13 cellular contexts compared by ENCODE assay signal in the genomic region with DNA sequence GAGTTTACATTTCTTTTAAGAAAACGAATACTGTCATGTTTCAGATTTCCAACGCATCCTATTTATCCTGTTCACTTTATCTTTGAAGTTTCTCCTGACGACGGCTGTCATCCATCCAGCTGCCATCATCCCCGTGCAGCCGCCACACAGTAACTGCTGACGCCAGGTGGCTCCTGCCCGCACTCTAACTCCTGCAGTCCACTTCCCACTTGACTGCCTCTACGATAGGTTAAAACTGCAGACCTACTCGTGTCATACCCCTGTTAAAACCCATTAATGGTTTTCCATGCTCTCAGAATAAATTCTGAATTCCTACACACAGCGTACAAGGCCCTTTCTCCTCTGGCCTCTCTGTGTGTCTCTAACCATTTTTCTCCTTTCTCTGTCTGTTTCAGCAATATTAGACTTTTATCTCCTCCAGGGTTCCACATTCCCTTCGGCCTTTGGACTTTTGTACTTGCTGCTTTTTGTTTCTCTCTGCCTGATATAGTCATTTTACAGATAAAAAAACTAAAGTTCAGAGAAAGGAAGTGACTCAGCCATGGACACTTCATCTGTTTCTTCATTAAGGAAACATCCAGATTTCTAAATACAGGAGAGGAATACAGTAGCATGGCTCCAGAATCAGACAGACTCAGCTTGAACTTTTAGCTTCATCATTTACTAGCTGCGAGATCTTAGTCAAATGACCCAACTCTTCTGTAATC.
DNase-seq lines count a peak whose midpoint lies in the region; ATAC-seq, FAIRE-seq and TF ChIP-seq lines count a peak whose summit lies in the region.
"Had no signal": no experiment of that assay in that cellular context is flagged by ENCODE, and none has a peak within 500 bp of the region (broad histone marks: within the 10 kb centered on the region; RNA-seq: fewer than 3 reads in every experiment).

No MANE protein-coding gene starts in this region.

- peak overlapping the region; percentile 94 for H3K4ac ChIP-seq in IMR-90 (ENCODE audit: low read depth, low read length)

- H3K4me1 ChIP-seq in BLaER1 treated with 17β-estradiol and CSF1 and Interleukin-3, amounts not matched to agents 10 nM and 100 nM = peaks cover 6 to 40% (median 16%) of the 10 kb centered on the region in 10 experiments; a peak in 17 of 20 replicates
- H3K4me1 ChIP-seq in IMR-90 (ENCODE audit: control insufficient read depth, insufficient read depth, low read length) = peaks cover 21% of the 10 kb centered on the region

- peak overlapping the region; percentile 67 for H2AFZ ChIP-seq in IMR-90 (replicated peaks; ENCODE audit: low read length, poor library complexity)

- in situ Hi-C loops in IMR-90 (cut with MboI; ENCODE audit: low sequenced_read_pairs) (no loop called here), ACHN (cut with HindIII; ENCODE audit: low pct_ligation_motif_present, low pct_unique_long_range_greater_than_20kb, low sequenced_read_pairs) (no loop called here)

- BruUV-seq in IMR-90 (replicated peaks; lab: Mats Ljungman, UMichigan) = no TSS peak

- H4K8ac ChIP-seq in IMR-90 (ENCODE audit: low read depth in 2 of 2, low read length in 2 of 2) = peak overlapping the region; percentile 94

- no peak for FAIRE-seq in bronchial epithelial cell (lab: Jason Lieb, UNC)
- FAIRE-seq: GM18507 had no signal

- dilution Hi-C loops in IMR-90 (cut with HindIII; ENCODE audit: low sequenced_read_pairs, unreplicated experiment) = no loop called here

- H2BK15ac ChIP-seq in IMR-90 (ENCODE audit: low read depth, low read length) = peak overlapping the region; percentile 93

- H3K9ac ChIP-seq in BLaER1 treated with 17β-estradiol and CSF1 and Interleukin-3, amounts not matched to agents 10 nM and 100 nM = peak overlapping the region in 2 of 11 experiments; percentile 42 to 55; a peak in 3 of 22 replicates
- H3K9ac ChIP-seq in IMR-90 (ENCODE audit: low read depth, low read length) = peak overlapping the region; percentile 50; the same call in 1 of the 2 replicates

- CTCF ChIA-PET in IMR-90 (lab: Yijun Ruan, JAX) = no interaction called here

- 39% methylated on average over 5 of the region's 13 CpGs; no CpG with 5 or more reads in 1 of the 2 experiments for WGBS in IMR-90 (ENCODE audit: extremely low coverage in 2 of 2, insufficient read length in 1 of 2), 2 experiments

- H3K56ac ChIP-seq in IMR-90 (ENCODE audit: extremely low read depth, insufficient read depth, low read length) = peak overlapping the region; percentile 95

- H4K91ac ChIP-seq in IMR-90 (ENCODE audit: insufficient read depth, low read depth, low read length) = peak overlapping the region; percentile 91

- peak overlapping the region; percentile 97 for H3K14ac ChIP-seq in IMR-90 (replicated peaks; ENCODE audit: low read depth, low read length)

- TF ChIP-seq CTCF in IMR-90 (conservative IDR thresholded peaks at IDR 0.05; ENCODE audit: low read depth, low read length) = no peak
- no peak for TF ChIP-seq CTCF in bronchial epithelial cell (IDR thresholded peaks at IDR 0.05; ENCODE audit: insufficient read depth, low read length, severe bottlenecking)

- no peaks in the 10 kb centered on the region for H3K9me3 ChIP-seq in BLaER1 treated with 17β-estradiol and CSF1 and Interleukin-3, amounts not matched to agents 10 nM and 100 nM (replicated peaks in 1 of 11)
- no peaks in the 10 kb centered on the region for H3K9me3 ChIP-seq in IMR-90 (ENCODE audit: control insufficient read depth, insufficient read depth, low read length)

- peak overlapping the region; percentile 94 for H3K23ac ChIP-seq in IMR-90 (ENCODE audit: low read depth, low read length)

- POLR2A ChIA-PET in IMR-90 (lab: Charles Lee; ENCODE audit: unreplicated experiment) = no interaction called here

- H4K5ac ChIP-seq in IMR-90 (ENCODE audit: low read depth, low read length) = peak overlapping the region; percentile 71

- peak overlapping the region; percentile 97 for H2BK120ac ChIP-seq in IMR-90 (ENCODE audit: low read depth, low read length)

- H2BK20ac ChIP-seq in IMR-90 (ENCODE audit: low read depth, low read length) = peak overlapping the region; percentile 98

- no peak for TF ChIP-seq RAD21 in IMR-90 (IDR thresholded peaks at IDR 0.05; ENCODE audit: low read length)

- peak overlapping the region in 6 of 11 experiments; percentile 20 to 75 (median 60); a peak in 11 of 22 replicates for H3K4me2 ChIP-seq in BLaER1 treated with 17β-estradiol and CSF1 and Interleukin-3, amounts not matched to agents 10 nM and 100 nM
- H3K4me2 ChIP-seq in IMR-90 (ENCODE audit: low read depth, low read length) = peak overlapping the region; percentile 90

- H3K36me3 ChIP-seq in BLaER1 treated with 17β-estradiol and CSF1 and Interleukin-3, amounts not matched to agents 10 nM and 100 nM = no peaks in the 10 kb centered on the region
- no peaks in the 10 kb centered on the region; the same call in 1 of the 2 replicates for H3K36me3 ChIP-seq in IMR-90 (ENCODE audit: control insufficient read depth, insufficient read depth, low read length)
- H3K36me3 ChIP-seq in bronchial epithelial cell (ENCODE audit: control insufficient read depth, insufficient read depth, low read length) = no peaks in the 10 kb centered on the region

- ATAC-seq in IMR-90 (ENCODE audit: low read depth) (peak; percentile 80), GM19035 (IDR thresholded peaks at IDR 0.05; ENCODE audit: unreplicated experiment) (no peak)
- ATAC-seq: effector memory CD8-positive, alpha-beta T cell had no signal

- peak overlapping the region; percentile 99 for H2AK5ac ChIP-seq in IMR-90 (ENCODE audit: low read depth, low read length)

- peaks cover 8 to 74% of the 10 kb centered on the region in 2 experiments; a peak in 3 of 4 replicates for H3K79me1 ChIP-seq in IMR-90 (ENCODE audit: low read depth in 1 of 2, low read length in 2 of 2)

- H3K4me3 ChIP-seq in BLaER1 treated with 17β-estradiol and CSF1 and Interleukin-3, amounts not matched to agents 10 nM and 100 nM = no peak overlapping the region
- peak overlapping the region; percentile 19; the same call in 1 of the 2 replicates for H3K4me3 ChIP-seq in IMR-90 (ENCODE audit: insufficient read depth, low read depth, low read length)
- no peak overlapping the region for H3K4me3 ChIP-seq in bronchial epithelial cell (ENCODE audit: low read depth, low read length)
- H3K4me3 ChIP-seq: SK-N-MC had no signal

- H3K27ac ChIP-seq in BLaER1 treated with 17β-estradiol and CSF1 and Interleukin-3, amounts not matched to agents 10 nM and 100 nM = peak overlapping the region in 4 of 11 experiments; percentile 12 to 78 (median 64); a peak in 7 of 22 replicates
- H3K27ac ChIP-seq in IMR-90 (ENCODE audit: insufficient read depth, low read length) = peak overlapping the region; percentile 92
- H3K27ac ChIP-seq: SK-N-MC had no signal

- peaks cover 21% of the 10 kb centered on the region; the same call in 1 of the 2 replicates for H3K9me1 ChIP-seq in IMR-90 (ENCODE audit: insufficient read depth, low read length)

- H3K27me3 ChIP-seq in BLaER1 treated with 17β-estradiol and CSF1 and Interleukin-3, amounts not matched to agents 10 nM and 100 nM = no peaks in the 10 kb centered on the region
- H3K27me3 ChIP-seq in IMR-90 (ENCODE audit: control insufficient read depth, insufficient read depth, low read length) = no peaks in the 10 kb centered on the region
- H3K27me3 ChIP-seq in bronchial epithelial cell (ENCODE audit: control insufficient read depth, insufficient read depth, low read length) = no peaks in the 10 kb centered on the region

- H3K18ac ChIP-seq in IMR-90 (ENCODE audit: low read depth, low read length) = peak overlapping the region; percentile 95

- intact Hi-C loops in IMR-90 (cut with micrococcal nuclease) = loop anchor here (5.0 kb wide), 1 partner anchor 125 kb away; no protein-coding TSS in a partner anchor

- peak overlapping the region; percentile 63 for H2AK9ac ChIP-seq in IMR-90 (replicated peaks; ENCODE audit: low read depth, low read length, poor library complexity)

- DNase-seq in IMR-90 (peak; percentile 87), bronchial epithelial cell (ENCODE audit: low read depth) (peak; percentile 63), kidney tubule cell (ENCODE audit: low spot score) (peak; percentile 72), activated T-cell treated with anti-CD3 and anti-CD28 coated beads for 4 hours (no peak), ACHN (no peak), ureter (ENCODE audit: low spot score) (no peak)
- DNase-seq: effector memory CD8-positive, alpha-beta T cell; nucleus accumbens; stimulated activated CD4-positive, alpha-beta T cell treated with anti-CD3 and anti-CD28 coated beads, Interleukin-2, amount 100 ng/mL, for 48 hours had no signal

- H4K20me1 ChIP-seq in BLaER1 treated with 17β-estradiol and CSF1 and Interleukin-3, amounts not matched to agents 10 nM and 100 nM = no peaks in the 10 kb centered on the region
- H4K20me1 ChIP-seq in IMR-90 (ENCODE audit: insufficient read depth, low read length) = no peaks in the 10 kb centered on the region

- no peak for TF ChIP-seq POLR2A in IMR-90 (IDR thresholded peaks at IDR 0.05; ENCODE audit: low read depth, low read length)

- peak overlapping the region; percentile 97 for H2BK5ac ChIP-seq in IMR-90 (ENCODE audit: low read depth, low read length, poor library complexity, severe bottlenecking)

TF ChIP-seq in IMR-90, 13 proteins besides CTCF, POLR2A, EP300 and RAD21 (continues in another document):
- TF ChIP-seq CHD1 (IDR thresholded peaks at IDR 0.05; ENCODE audit: low read depth, low read length) (no peak), SMC3 (IDR thresholded peaks at IDR 0.05; ENCODE audit: low read depth, low read length) (no peak), MAFK (IDR thresholded peaks at IDR 0.05; ENCODE audit: low read depth, low read length) (no peak), NFE2L2 (IDR thresholded peaks at IDR 0.05; ENCODE audit: low read depth, low read length) (no peak), BHLHE40 (IDR thresholded peaks at IDR 0.05; ENCODE audit: low read depth, low read length) (no peak), RCOR1 (IDR thresholded peaks at IDR 0.05; ENCODE audit: insufficient replicate concordance, low read length) (no peak), CEBPB (IDR thresholded peaks at IDR 0.05; ENCODE audit: low read depth, low read length) (peak; percentile 77), RFX5 (IDR thresholded peaks at IDR 0.05; ENCODE audit: low read depth, low read length) (no peak)
- TF ChIP-seq, protein P1, sequence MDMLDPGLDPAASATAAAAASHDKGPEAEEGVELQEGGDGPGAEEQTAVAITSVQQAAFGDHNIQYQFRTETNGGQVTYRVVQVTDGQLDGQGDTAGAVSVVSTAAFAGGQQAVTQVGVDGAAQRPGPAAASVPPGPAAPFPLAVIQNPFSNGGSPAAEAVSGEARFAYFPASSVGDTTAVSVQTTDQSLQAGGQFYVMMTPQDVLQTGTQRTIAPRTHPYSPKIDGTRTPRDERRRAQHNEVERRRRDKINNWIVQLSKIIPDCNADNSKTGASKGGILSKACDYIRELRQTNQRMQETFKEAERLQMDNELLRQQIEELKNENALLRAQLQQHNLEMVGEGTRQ (IDR thresholded peaks at IDR 0.05; ENCODE audit: low read depth, low read length) = no peak

Comparison
In these comparisons a context has a peak if more than half of its experiments do, and no peak if none do; other contexts are left out.
1. DNase-seq: peak in IMR-90 (single experiment), bronchial epithelial cell (single experiment) and kidney tubule cell (single experiment); none in activated T-cell treated with anti-CD3 and anti-CD28 coated beads for 4 hours (single experiment), ACHN (single experiment) and ureter (single experiment).